In the genomic region with DNA sequence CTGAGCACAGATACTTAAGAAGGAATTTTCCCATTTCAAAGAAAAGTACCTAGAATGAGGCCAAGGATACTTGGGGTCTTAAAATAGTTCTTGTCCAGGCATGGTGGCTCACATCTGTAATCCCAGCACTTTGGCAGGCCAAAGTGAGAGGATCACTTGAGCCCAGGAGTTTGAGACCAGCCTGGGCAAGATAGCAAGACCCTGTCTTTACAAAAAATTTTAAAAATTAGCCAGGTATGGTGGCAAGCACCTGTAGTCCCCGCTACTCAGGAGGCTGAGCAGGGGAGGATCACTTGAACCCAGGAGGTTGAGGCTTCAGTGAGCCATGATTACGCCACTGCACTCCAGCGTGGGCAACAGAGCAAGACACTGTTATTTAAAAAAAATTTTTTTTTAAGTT, we compare ENCODE assay signal across 22 cellular contexts.
"Had no signal": no experiment of that assay in that cellular context is flagged by ENCODE, and none has a peak within 500 bp of the region (broad histone marks: within the 10 kb centered on the region; RNA-seq: fewer than 3 reads in every experiment).

No MANE protein-coding gene starts in this region.

- H3K27me3 ChIP-seq: brain microvascular endothelial cell, heart left ventricle, stomach, thyroid gland had no signal

- ATAC-seq: activated T-cell treated with anti-CD3 and anti-CD28 coated beads, Interleukin-2, amount 50 U/mL, for 4 hours; activated T-helper 17 cell treated with anti-CD3 and anti-CD28 coated beads, Interleukin-2, amount 50 U/mL, for 72 hours; heart left ventricle; natural killer cell; sciatic nerve; stimulated activated effector memory CD8-positive, alpha-beta T cell treated with anti-CD3 and anti-CD28 coated beads, Interleukin-12 subunit alpha, Interleukin-12 subunit beta, amount 100 ng/mL, for 72 hours had no signal

- H3K27ac Mint-ChIP-seq: activated CD4-positive, alpha-beta memory T cell treated with anti-CD3 and anti-CD28 coated beads for 36 hours; activated CD4-positive, alpha-beta T cell treated with anti-CD3 and anti-CD28 coated beads, Interleukin-2, amount 10 ng/mL, durations not matched to agents 24 days and 14 days; activated T-helper 17 cell treated with anti-CD3 and anti-CD28 coated beads, Interleukin-2, amount 50 U/mL, for 72 hours; natural killer cell; T-helper 2 cell treated with Interferon-gamma antibody and Interleukin-4, amounts not matched to agents 5 μg/mL and 100 μg/mL, for 36 hours had no signal

- DNase-seq: activated CD4-positive, alpha-beta memory T cell treated with anti-CD3 and anti-CD28 coated beads for 36 hours; activated CD4-positive, alpha-beta T cell treated with anti-CD3 and anti-CD28 coated beads, Interleukin-2, amount 10 ng/mL, durations not matched to agents 24 days and 14 days; activated CD4-positive, CD25-positive, alpha-beta regulatory T cell treated with anti-CD3 and anti-CD28 coated beads, Interleukin-2, amount 50 U/mL, for 72 hours; activated gamma-delta T cell treated with Interleukin-2 at 50 U/mL for 16 hours; activated naive CD4-positive, alpha-beta T cell treated with anti-CD3 and anti-CD28 coated beads, Interleukin-2, amount 50 U/mL, for 16 hours; activated T-cell treated with anti-CD3 and anti-CD28 coated beads, Interleukin-2, amount 50 U/mL, for 4 hours; amniotic stem cell; brain microvascular endothelial cell; central memory CD4-positive, alpha-beta T cell; foreskin fibroblast; heart left ventricle; natural killer cell; posterior cingulate gyrus; stimulated activated CD4-positive, alpha-beta T cell treated with anti-CD3 and anti-CD28 coated beads, Interleukin-4, amount 100 ng/mL, for 24 hours; stomach; T-helper 1 cell; thyroid gland had no signal

- H3K4me3 Mint-ChIP-seq: activated CD4-positive, alpha-beta memory T cell treated with anti-CD3 and anti-CD28 coated beads for 36 hours; activated CD4-positive, alpha-beta T cell treated with anti-CD3 and anti-CD28 coated beads, Interleukin-2, amount 10 ng/mL, durations not matched to agents 24 days and 14 days; activated T-cell treated with anti-CD3 and anti-CD28 coated beads, Interleukin-2, amount 50 U/mL, for 4 hours; activated T-helper 17 cell treated with anti-CD3 and anti-CD28 coated beads, Interleukin-2, amount 50 U/mL, for 72 hours; natural killer cell; stimulated activated effector memory CD8-positive, alpha-beta T cell treated with anti-CD3 and anti-CD28 coated beads, Interleukin-12 subunit alpha, Interleukin-12 subunit beta, amount 100 ng/mL, for 72 hours; T-helper 2 cell treated with Interferon-gamma antibody and Interleukin-4, amounts not matched to agents 5 μg/mL and 100 μg/mL, for 36 hours had no signal

- H3K9me3 Mint-ChIP-seq: activated CD4-positive, alpha-beta memory T cell treated with anti-CD3 and anti-CD28 coated beads for 36 hours; activated CD4-positive, alpha-beta T cell treated with anti-CD3 and anti-CD28 coated beads, Interleukin-2, amount 10 ng/mL, durations not matched to agents 24 days and 14 days; activated T-cell treated with anti-CD3 and anti-CD28 coated beads, Interleukin-2, amount 50 U/mL, for 4 hours; activated T-helper 17 cell treated with anti-CD3 and anti-CD28 coated beads, Interleukin-2, amount 50 U/mL, for 72 hours; natural killer cell; stimulated activated effector memory CD8-positive, alpha-beta T cell treated with anti-CD3 and anti-CD28 coated beads, Interleukin-12 subunit alpha, Interleukin-12 subunit beta, amount 100 ng/mL, for 72 hours; T-helper 2 cell treated with Interferon-gamma antibody and Interleukin-4, amounts not matched to agents 5 μg/mL and 100 μg/mL, for 36 hours had no signal

- H3K4me3 ChIP-seq: heart left ventricle, skin epidermis, stomach, thyroid gland had no signal

- H3K9me3 ChIP-seq: heart left ventricle, stomach, thyroid gland had no signal

- H3K36me3 Mint-ChIP-seq: activated CD4-positive, alpha-beta memory T cell treated with anti-CD3 and anti-CD28 coated beads for 36 hours; natural killer cell had no signal

- H3K27ac ChIP-seq: brain microvascular endothelial cell, skin epidermis, stomach had no signal

- H3K36me3 ChIP-seq: brain microvascular endothelial cell, stomach, thyroid gland had no signal

- H3K27me3 Mint-ChIP-seq: activated CD4-positive, alpha-beta memory T cell treated with anti-CD3 and anti-CD28 coated beads for 36 hours; activated CD4-positive, alpha-beta T cell treated with anti-CD3 and anti-CD28 coated beads, Interleukin-2, amount 10 ng/mL, durations not matched to agents 24 days and 14 days; activated T-helper 17 cell treated with anti-CD3 and anti-CD28 coated beads, Interleukin-2, amount 50 U/mL, for 72 hours had no signal
